1 cellular context compared by ENCODE assay signal in genomic region chr17:17767497-17768286, GRCh38.
TF ChIP-seq lines count a peak whose summit lies in the region.

No MANE protein-coding gene starts in this region.

TF ChIP-seq in A549, 52 proteins besides CTCF, POLR2A, EP300 and RAD21 (continued from another document):
- TF ChIP-seq, protein P1, sequence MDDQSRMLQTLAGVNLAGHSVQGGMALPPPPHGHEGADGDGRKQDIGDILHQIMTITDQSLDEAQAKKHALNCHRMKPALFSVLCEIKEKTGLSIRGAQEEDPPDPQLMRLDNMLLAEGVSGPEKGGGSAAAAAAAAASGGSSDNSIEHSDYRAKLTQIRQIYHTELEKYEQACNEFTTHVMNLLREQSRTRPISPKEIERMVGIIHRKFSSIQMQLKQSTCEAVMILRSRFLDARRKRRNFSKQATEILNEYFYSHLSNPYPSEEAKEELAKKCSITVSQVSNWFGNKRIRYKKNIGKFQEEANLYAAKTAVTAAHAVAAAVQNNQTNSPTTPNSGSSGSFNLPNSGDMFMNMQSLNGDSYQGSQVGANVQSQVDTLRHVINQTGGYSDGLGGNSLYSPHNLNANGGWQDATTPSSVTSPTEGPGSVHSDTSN (IDR thresholded peaks at IDR 0.05): no peak
- no peak for TF ChIP-seq ELK1 (IDR thresholded peaks at IDR 0.05; ENCODE audit: low read depth, low read length)
- no peak for TF ChIP-seq EHMT2 (IDR thresholded peaks at IDR 0.05; ENCODE audit: low read depth)
- no peak for TF ChIP-seq ZNF302 (CRISPR knock-in tag; IDR thresholded peaks at IDR 0.05)
- no peak for TF ChIP-seq SMC3 (IDR thresholded peaks at IDR 0.05)
- no peak for TF ChIP-seq GATA3 (IDR thresholded peaks at IDR 0.05; ENCODE audit: borderline replicate concordance)
- no peak for TF ChIP-seq SREBF2 (IDR thresholded peaks at IDR 0.05)
- TF ChIP-seq ZFP36 (IDR thresholded peaks at IDR 0.05; ENCODE audit: borderline replicate concordance, partially characterized antibody): no peak
- TF ChIP-seq CEBPB (IDR thresholded peaks at IDR 0.05): no peak
- TF ChIP-seq KDM1A (IDR thresholded peaks at IDR 0.05; ENCODE audit: low read depth): no peak
- TF ChIP-seq MYC (IDR thresholded peaks at IDR 0.05; ENCODE audit: borderline replicate concordance, low read length): no peak
- no peak for TF ChIP-seq CBX8 (IDR thresholded peaks at IDR 0.05)
TF ChIP-seq in A549: peak in this region for 0.
